Comparison of ENCODE assay signal across 15 cellular contexts in genomic region chr1:230031131-230031530, GRCh38. TPM values are rescaled to one million over a fixed set of nuclear protein-coding genes. Genes with fewer than 3 reads are reported as not detected.
DNase-seq lines count a peak whose midpoint lies in the region; ATAC-seq and TF ChIP-seq lines count a peak whose summit lies in the region.
"Had no signal": no experiment of that assay in that cellular context is flagged by ENCODE, and none has a peak within 500 bp of the region (broad histone marks: within the 10 kb centered on the region; RNA-seq: fewer than 3 reads in every experiment).

No MANE protein-coding gene starts in this region.

- H3K9me3 ChIP-seq in T-helper 17 cell (ENCODE audit: control insufficient read depth, low read length, poor library complexity, severe bottlenecking) (no peaks in the 10 kb centered on the region), lower lobe of right lung (peaks cover 12% of the 10 kb centered on the region)
- H3K9me3 ChIP-seq: thoracic aorta had no signal

- ATAC-seq in T-helper 17 cell: peak; percentile 23
- ATAC-seq in lower lobe of right lung: peak; percentile 39 to 46
- no peak for ATAC-seq in SK-N-SH treated with all-trans-retinoic acid at 6 μM for 48 hours

- H3K4me1 ChIP-seq in lower lobe of right lung: no peaks in the 10 kb centered on the region

- no peak for TF ChIP-seq CTCF in HFFc6 (IDR thresholded peaks at IDR 0.05)
- TF ChIP-seq CTCF in lower lobe of right lung (IDR thresholded peaks at IDR 0.05): no peak
- no peak for TF ChIP-seq CTCF in coronary artery (IDR thresholded peaks at IDR 0.05)

- H3K27ac ChIP-seq in lower lobe of right lung (no peak overlapping the region), coronary artery (no peak overlapping the region)
- H3K27ac ChIP-seq: PC-9, thoracic aorta had no signal

- H3K4me3 ChIP-seq in lower lobe of right lung: no peak overlapping the region
- no peak overlapping the region for H3K4me3 ChIP-seq in coronary artery
- H3K4me3 ChIP-seq: PC-9, thoracic aorta had no signal

- H3K4me3 Mint-ChIP-seq in HFFc6 (no peak overlapping the region), T-helper 17 cell (no peak overlapping the region)
- H3K4me3 Mint-ChIP-seq: nephron had no signal

- H3K27ac Mint-ChIP-seq in HFFc6: no peak overlapping the region
- H3K27ac Mint-ChIP-seq in T-helper 17 cell: no peak overlapping the region
- H3K27ac Mint-ChIP-seq: nephron had no signal

- no peaks in the 10 kb centered on the region for H3K9me3 Mint-ChIP-seq in HFFc6

- no peaks in the 10 kb centered on the region for H3K36me3 ChIP-seq in lower lobe of right lung
- H3K36me3 ChIP-seq: thoracic aorta had no signal

- H3K27me3 Mint-ChIP-seq in HFFc6 (ENCODE audit: insufficient read depth) (peaks cover 10% of the 10 kb centered on the region), T-helper 17 cell (no peaks in the 10 kb centered on the region)

- DNase-seq in EH (ENCODE audit: low read depth): peak; percentile 30
- DNase-seq in HFFc6: peak; percentile 1
- no peak for DNase-seq in T-helper 17 cell
- no peak for DNase-seq in lower lobe of right lung
- no peak for DNase-seq in RPMI8226
- DNase-seq in coronary artery (ENCODE audit: low spot score): no peak
- DNase-seq: anterior cingulate cortex, COR-L47, Karpas-422, kidney glomerular epithelial cell, T-helper 9 cell had no signal

- peaks cover 6% of the 10 kb centered on the region for H3K4me1 Mint-ChIP-seq in HFFc6 (ENCODE audit: low read depth)
- peaks cover 6% of the 10 kb centered on the region for H3K4me1 Mint-ChIP-seq in T-helper 17 cell
- H3K4me1 Mint-ChIP-seq: nephron had no signal

- intact Hi-C loops in lower lobe of right lung (cut with DNase I): no loop called here

- H3K36me3 Mint-ChIP-seq in HFFc6 (ENCODE audit: low read depth) (no peaks in the 10 kb centered on the region), T-helper 17 cell (ENCODE audit: low read depth) (no peaks in the 10 kb centered on the region)

- H3K27me3 ChIP-seq in lower lobe of right lung (ENCODE audit: low read depth): no peaks in the 10 kb centered on the region

TF ChIP-seq in SK-N-SH treated with all-trans-retinoic acid at 6 μM for 48 hours, 23 proteins besides CTCF, POLR2A, EP300 and RAD21:
- no peak for TF ChIP-seq ZFP3 (CRISPR knock-in tag; IDR thresholded peaks at IDR 0.05)
- TF ChIP-seq ZNF565 (CRISPR knock-in tag; conservative IDR thresholded peaks at IDR 0.05; ENCODE audit: low read depth): no peak
- TF ChIP-seq PPARA (CRISPR knock-in tag; IDR thresholded peaks at IDR 0.05; ENCODE audit: borderline replicate concordance): no peak
- no peak for TF ChIP-seq TSHZ2 (CRISPR knock-in tag; IDR thresholded peaks at IDR 0.05)
- no peak for TF ChIP-seq BACH2 (CRISPR knock-in tag; IDR thresholded peaks at IDR 0.05; ENCODE audit: borderline replicate concordance)
- TF ChIP-seq GLIS3 (CRISPR knock-in tag; IDR thresholded peaks at IDR 0.05): no peak
- no peak for TF ChIP-seq ISL1 (CRISPR knock-in tag; IDR thresholded peaks at IDR 0.05)
- no peak for TF ChIP-seq TOX (CRISPR knock-in tag; IDR thresholded peaks at IDR 0.05; ENCODE audit: borderline replicate concordance)
- TF ChIP-seq, protein P1, sequence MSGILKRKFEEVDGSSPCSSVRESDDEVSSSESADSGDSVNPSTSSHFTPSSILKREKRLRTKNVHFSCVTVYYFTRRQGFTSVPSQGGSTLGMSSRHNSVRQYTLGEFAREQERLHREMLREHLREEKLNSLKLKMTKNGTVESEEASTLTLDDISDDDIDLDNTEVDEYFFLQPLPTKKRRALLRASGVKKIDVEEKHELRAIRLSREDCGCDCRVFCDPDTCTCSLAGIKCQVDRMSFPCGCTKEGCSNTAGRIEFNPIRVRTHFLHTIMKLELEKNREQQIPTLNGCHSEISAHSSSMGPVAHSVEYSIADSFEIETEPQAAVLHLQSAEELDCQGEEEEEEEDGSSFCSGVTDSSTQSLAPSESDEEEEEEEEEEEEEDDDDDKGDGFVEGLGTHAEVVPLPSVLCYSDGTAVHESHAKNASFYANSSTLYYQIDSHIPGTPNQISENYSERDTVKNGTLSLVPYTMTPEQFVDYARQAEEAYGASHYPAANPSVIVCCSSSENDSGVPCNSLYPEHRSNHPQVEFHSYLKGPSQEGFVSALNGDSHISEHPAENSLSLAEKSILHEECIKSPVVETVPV (CRISPR knock-in tag; IDR thresholded peaks at IDR 0.05): no peak
- TF ChIP-seq, protein P2, sequence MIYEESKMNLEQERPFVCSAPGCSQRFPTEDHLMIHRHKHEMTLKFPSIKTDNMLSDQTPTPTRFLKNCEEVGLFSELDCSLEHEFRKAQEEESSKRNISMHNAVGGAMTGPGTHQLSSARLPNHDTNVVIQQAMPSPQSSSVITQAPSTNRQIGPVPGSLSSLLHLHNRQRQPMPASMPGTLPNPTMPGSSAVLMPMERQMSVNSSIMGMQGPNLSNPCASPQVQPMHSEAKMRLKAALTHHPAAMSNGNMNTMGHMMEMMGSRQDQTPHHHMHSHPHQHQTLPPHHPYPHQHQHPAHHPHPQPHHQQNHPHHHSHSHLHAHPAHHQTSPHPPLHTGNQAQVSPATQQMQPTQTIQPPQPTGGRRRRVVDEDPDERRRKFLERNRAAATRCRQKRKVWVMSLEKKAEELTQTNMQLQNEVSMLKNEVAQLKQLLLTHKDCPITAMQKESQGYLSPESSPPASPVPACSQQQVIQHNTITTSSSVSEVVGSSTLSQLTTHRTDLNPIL (CRISPR knock-in tag; IDR thresholded peaks at IDR 0.05; ENCODE audit: low read depth): no peak
- TF ChIP-seq ZNF8 (CRISPR knock-in tag; IDR thresholded peaks at IDR 0.05): no peak
- no peak for TF ChIP-seq PATZ1 (CRISPR knock-in tag; IDR thresholded peaks at IDR 0.05; ENCODE audit: borderline replicate concordance)
- no peak for TF ChIP-seq ARNTL (CRISPR knock-in tag; IDR thresholded peaks at IDR 0.05; ENCODE audit: borderline replicate concordance, low read depth)
- no peak for TF ChIP-seq ZFP30 (CRISPR knock-in tag; IDR thresholded peaks at IDR 0.05)
- no peak for TF ChIP-seq CSDC2 (CRISPR knock-in tag; IDR thresholded peaks at IDR 0.05)
- TF ChIP-seq ZNF70 (CRISPR knock-in tag; IDR thresholded peaks at IDR 0.05): no peak
- TF ChIP-seq ZC3H10 (CRISPR knock-in tag; IDR thresholded peaks at IDR 0.05): no peak
- TF ChIP-seq RARB (CRISPR knock-in tag; IDR thresholded peaks at IDR 0.05): no peak
- TF ChIP-seq, protein P3, sequence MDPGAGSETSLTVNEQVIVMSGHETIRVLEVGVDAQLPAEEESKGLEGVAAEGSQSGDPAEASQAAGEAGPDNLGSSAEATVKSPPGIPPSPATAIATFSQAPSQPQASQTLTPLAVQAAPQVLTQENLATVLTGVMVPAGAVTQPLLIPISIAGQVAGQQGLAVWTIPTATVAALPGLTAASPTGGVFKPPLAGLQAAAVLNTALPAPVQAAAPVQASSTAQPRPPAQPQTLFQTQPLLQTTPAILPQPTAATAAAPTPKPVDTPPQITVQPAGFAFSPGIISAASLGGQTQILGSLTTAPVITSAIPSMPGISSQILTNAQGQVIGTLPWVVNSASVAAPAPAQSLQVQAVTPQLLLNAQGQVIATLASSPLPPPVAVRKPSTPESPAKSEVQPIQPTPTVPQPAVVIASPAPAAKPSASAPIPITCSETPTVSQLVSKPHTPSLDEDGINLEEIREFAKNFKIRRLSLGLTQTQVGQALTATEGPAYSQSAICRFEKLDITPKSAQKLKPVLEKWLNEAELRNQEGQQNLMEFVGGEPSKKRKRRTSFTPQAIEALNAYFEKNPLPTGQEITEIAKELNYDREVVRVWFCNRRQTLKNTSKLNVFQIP (CRISPR knock-in tag; IDR thresholded peaks at IDR 0.05; ENCODE audit: borderline replicate concordance, low read depth): no peak
- no peak for TF ChIP-seq OSR1 (CRISPR knock-in tag; IDR thresholded peaks at IDR 0.05)

RNA-seq across cellular contexts. Expression of gene GALNT2, which starts 35.9 kb away (rescaled TPM):
- total RNA-seq in HFFc6 (2021; fragmentation: NEBNext Ultra II Directional; extraction: Animal tissue kit (Norgen Biotek cat#: 25700)): 100 to 1,000 TPM; 174 to 194 (median 181) TPM
- 10 to 100 TPM; 16.6 to 19.8 TPM for total RNA-seq in T-helper 17 cell
- total RNA-seq in lower lobe of right lung: 48.0 TPM

Comparison
In these comparisons a context has a peak if more than half of its experiments do, and no peak if none do; other contexts are left out.
1. DNase-seq: peak in EH (single experiment) and HFFc6 (single experiment); none in T-helper 17 cell (0 of 3), lower lobe of right lung (single experiment), RPMI8226 (single experiment) and coronary artery (single experiment).